In genomic region chr9:33159058-33159759, GRCh38 we compare ENCODE assay signal across 8 cellular contexts. TPM values are rescaled to one million over a fixed set of nuclear protein-coding genes. Genes with fewer than 3 reads are reported as not detected.
DNase-seq lines count a peak whose midpoint lies in the region; ATAC-seq and TF ChIP-seq lines count a peak whose summit lies in the region.

No MANE protein-coding gene starts in this region.

- H3K9me3 ChIP-seq in Panc1 (ENCODE audit: control insufficient read depth, insufficient read depth, low read depth, low read length), result no peaks in the 10 kb centered on the region
- H3K9me3 ChIP-seq in mucosa of rectum (ENCODE audit: control insufficient read depth in 2 of 2, low read length in 2 of 2), result no peaks in the 10 kb centered on the region
- no peaks in the 10 kb centered on the region for H3K9me3 ChIP-seq in aorta (ENCODE audit: control insufficient read depth, low read length)

- ATAC-seq in GM21737 (IDR thresholded peaks at IDR 0.05; ENCODE audit: unreplicated experiment) (peak; percentile 27), Panc1 (no peak), aorta (ENCODE audit: low FRiP score) (peak; percentile 60), HG03045 (IDR thresholded peaks at IDR 0.05; ENCODE audit: unreplicated experiment) (no peak), HG02571 (IDR thresholded peaks at IDR 0.05; ENCODE audit: unreplicated experiment) (no peak)

- H3K36me3 ChIP-seq in Panc1 (ENCODE audit: control insufficient read depth, insufficient read depth, low read length) (no peaks in the 10 kb centered on the region), mucosa of rectum (ENCODE audit: control insufficient read depth in 2 of 2, insufficient read depth in 2 of 2, low read length in 2 of 2) (peaks cover 0 to 2% of the 10 kb centered on the region in 2 donors), aorta (ENCODE audit: control insufficient read depth in 1 of 2, insufficient read depth in 2 of 2, low read length in 1 of 2) (peaks cover 0 to 3% of the 10 kb centered on the region in 2 donors)

- CTCF ChIA-PET in Panc1 (lab: Charles Lee), result interaction anchor here (0.5 kb wide), 1 partner anchor 10 kb away, joined by 3 read pairs; no protein-coding TSS in a partner anchor

- no TSS peak for BruUV-seq in Panc1 (replicated peaks; lab: Mats Ljungman, UMichigan)

- TF ChIP-seq CTCF in C4-2B (conservative IDR thresholded peaks at IDR 0.05), result no peak
- no peak for TF ChIP-seq CTCF in Panc1 (IDR thresholded peaks at IDR 0.05)
- TF ChIP-seq CTCF in choroid plexus epithelial cell (conservative IDR thresholded peaks at IDR 0.05; ENCODE audit: low read depth, low read length), result no peak

- WGBS in aorta, 2 donors, result 21% methylated on average over 7 of the region's 7 CpGs

- POLR2A ChIA-PET in Panc1 (lab: Charles Lee), result no interaction called here

- H3K4me3 ChIP-seq in Panc1 (ENCODE audit: low read depth in 2 of 2, low read length in 2 of 2) (0 out of 4 replicates have a peak overlapping the region, but pooled peaks of 1 of the 2 experiments have one; percentile 4), choroid plexus epithelial cell (ENCODE audit: low read depth, low read length) (no peak overlapping the region), mucosa of rectum (ENCODE audit: low read length in 2 of 2) (peak overlapping the region; percentile 17 to 35), aorta (ENCODE audit: low read length in 2 of 2) (no peak overlapping the region)

- H3K27ac ChIP-seq in C4-2B (peak overlapping the region; percentile 89), Panc1 (ENCODE audit: low read length) (peak overlapping the region; percentile 52), mucosa of rectum (ENCODE audit: low read depth in 2 of 2, low read length in 2 of 2) (peak overlapping the region; percentile 93 to 97), aorta (ENCODE audit: low read depth in 1 of 2, low read length in 2 of 2) (peak overlapping the region in 1 of 2 donors; percentile 58)

- intact Hi-C loops in Panc1 (cut with micrococcal nuclease; ENCODE audit: unreplicated experiment), result no loop called here
- intact Hi-C loops in aorta (cut with DNase I), result no loop called here

- H3K4me1 ChIP-seq in Panc1 (ENCODE audit: control insufficient read depth, insufficient read depth, low read length) (peaks cover 82% of the 10 kb centered on the region), mucosa of rectum (ENCODE audit: control insufficient read depth in 2 of 2, insufficient read depth in 2 of 2, low read length in 2 of 2) (peaks cover 66 to 74% of the 10 kb centered on the region in 2 donors), aorta (ENCODE audit: control insufficient read depth in 1 of 2, insufficient read depth in 2 of 2, low read length in 2 of 2) (peaks cover 14 to 35% of the 10 kb centered on the region in 2 donors)

- H3K9ac ChIP-seq in mucosa of rectum (ENCODE audit: low read depth in 1 of 2, low read length in 2 of 2), result peak overlapping the region; percentile 44 to 66

- H3K27me3 ChIP-seq in Panc1 (ENCODE audit: control insufficient read depth, insufficient read depth, low read length), result no peaks in the 10 kb centered on the region
- H3K27me3 ChIP-seq in mucosa of rectum (ENCODE audit: control insufficient read depth in 2 of 2, insufficient read depth in 2 of 2, low read length in 2 of 2), result peaks cover 0 to 3% of the 10 kb centered on the region in 2 donors
- no peaks in the 10 kb centered on the region for H3K27me3 ChIP-seq in aorta (ENCODE audit: control insufficient read depth in 1 of 2, insufficient read depth in 2 of 2, low read length in 1 of 2)

- DNase-seq in Panc1 (ENCODE audit: low read depth, low spot score) (no peak), choroid plexus epithelial cell (ENCODE audit: low read depth) (peak; percentile 78), aorta (peak; percentile 85 to 88)

- in situ Hi-C loops in Panc1 (cut with HindIII; ENCODE audit: low pct_unique_long_range_greater_than_20kb, low sequenced_read_pairs), result no loop called here

RNA-seq across cellular contexts. Expression of gene B4GALT1, which starts 7.9 kb away (rescaled TPM):
- total RNA-seq in Panc1 (2021; ENCODE audit: unreplicated experiment), result 57.4 TPM
- polyA plus RNA-seq in Panc1 (2012; ENCODE audit: insufficient read length), result 34.5 TPM
- total RNA-seq in aorta, result 10 to 100 TPM; 74.5 to 95.6 TPM
- polyA plus RNA-seq in aorta, result 10 to 100 TPM; 15.2 to 36.0 TPM

Comparison
In these comparisons a context has a peak if more than half of its experiments do, and no peak if none do; other contexts are left out.
1. ATAC-seq: peak in GM21737 (single experiment) and aorta (single experiment); none in Panc1 (single experiment), HG03045 (single experiment) and HG02571 (single experiment).
2. H3K4me3 ChIP-seq: peak in mucosa of rectum (2 of 2); none in choroid plexus epithelial cell (single experiment) and aorta (0 of 2).